In genomic region chr19:7395360-7395781, GRCh38 we compare ENCODE assay signal across 8 cellular contexts. TPM values are rescaled to one million over a fixed set of nuclear protein-coding genes. Genes with fewer than 3 reads are reported as not detected.
DNase-seq lines count a peak whose midpoint lies in the region; ATAC-seq, FAIRE-seq and TF ChIP-seq lines count a peak whose summit lies in the region.

No MANE protein-coding gene starts in this region.

- FAIRE-seq in frontal cortex (lab: Jason Lieb, UNC): no peak

- no TSS peak for BruUV-seq in mammary epithelial cell (replicated peaks; lab: Mats Ljungman, UMichigan)

- CTCF ChIA-PET in mammary epithelial cell (lab: Charles Lee; ENCODE audit: low non-redundant PET): interaction anchor here (0.5 kb wide), 1 partner anchor 48 kb away, joined by 8 read pairs; no protein-coding TSS in a partner anchor

- dilution Hi-C loops in mammary epithelial cell (cut with HindIII; ENCODE audit: low sequenced_read_pairs): loop anchor here (5.0 kb wide), 1 partner anchor 37 kb away; no protein-coding TSS in a partner anchor

- no peaks in the 10 kb centered on the region for H3K27me3 Mint-ChIP-seq in activated T-cell treated with anti-CD3 and anti-CD28 coated beads, Interleukin-2, amount 50 U/mL, for 4 hours (ENCODE audit: low read depth)

- H3K4me2 ChIP-seq in mammary epithelial cell (ENCODE audit: insufficient read depth, low read depth, low read length): peak overlapping the region; percentile 90

- H3K36me3 Mint-ChIP-seq in activated T-cell treated with anti-CD3 and anti-CD28 coated beads, Interleukin-2, amount 50 U/mL, for 4 hours (ENCODE audit: insufficient read depth): no peaks in the 10 kb centered on the region

- no peaks in the 10 kb centered on the region for H3K27me3 ChIP-seq in mammary epithelial cell (ENCODE audit: insufficient read depth, low read length)
- H3K27me3 ChIP-seq in tibial nerve: no peaks in the 10 kb centered on the region

- H3K9ac ChIP-seq in mammary epithelial cell (ENCODE audit: insufficient read depth, low read length): peak overlapping the region; percentile 37

- 10% methylated on average over 11 of the region's 20 CpGs for WGBS in mammary epithelial cell (ENCODE audit: low coverage, missing lambda C conversion rate)
- 0% methylated on average over 9 to 17 of the region's 20 CpGs for WGBS in lower leg skin, 2 donors
- WGBS in tibial nerve, 2 donors: 0% methylated on average over 5 to 11 of the region's 20 CpGs

- H3K9me3 ChIP-seq in mammary epithelial cell (replicated peaks; ENCODE audit: insufficient read depth, low read length) (no peaks in the 10 kb centered on the region), tibial nerve (no peaks in the 10 kb centered on the region)

- H3K4me1 Mint-ChIP-seq in activated T-cell treated with anti-CD3 and anti-CD28 coated beads, Interleukin-2, amount 50 U/mL, for 4 hours (ENCODE audit: low read depth): peaks cover 32% of the 10 kb centered on the region

- H4K20me1 ChIP-seq in mammary epithelial cell (ENCODE audit: insufficient read depth, low read length): no peaks in the 10 kb centered on the region

- TF ChIP-seq POLR2A in lower leg skin (IDR thresholded peaks at IDR 0.05) (no peak), tibial nerve (IDR thresholded peaks at IDR 0.05) (no peak)

- intact Hi-C loops in mammary epithelial cell (cut with micrococcal nuclease) (loop anchor here (1.0 kb wide), 1 partner anchor 139 kb away; no protein-coding TSS in a partner anchor), lower leg skin (cut with DNase I; ENCODE audit: low total_unique reads) (no loop called here)

- H3K9me3 Mint-ChIP-seq in activated T-cell treated with anti-CD3 and anti-CD28 coated beads, Interleukin-2, amount 50 U/mL, for 4 hours: no peaks in the 10 kb centered on the region

- peak overlapping the region; percentile 89 for H3K4me3 Mint-ChIP-seq in activated T-cell treated with anti-CD3 and anti-CD28 coated beads, Interleukin-2, amount 50 U/mL, for 4 hours

- H3K27ac ChIP-seq in mammary epithelial cell (ENCODE audit: insufficient read depth, low read depth, low read length): peak overlapping the region; percentile 53
- peak overlapping the region in 3 of 4 donors; percentile 28 to 87 (median 86) for H3K27ac ChIP-seq in tibial nerve

- H3K4me3 ChIP-seq in mammary epithelial cell (replicated peaks in 1 of 3; ENCODE audit: insufficient read depth in 1 of 3, low read depth in 2 of 3, low read length in 3 of 3): peak overlapping the region; percentile 91 to 94 (median 93)
- peak overlapping the region; percentile 97 for H3K4me3 ChIP-seq in lower leg skin (ENCODE audit: low read depth, poor library complexity, severe bottlenecking)
- H3K4me3 ChIP-seq in tibial nerve: peak overlapping the region; percentile 77 to 98 (median 96)

- H3K4me1 ChIP-seq in mammary epithelial cell (ENCODE audit: insufficient read depth, low read length) (peaks cover 5% of the 10 kb centered on the region), tibial nerve (peaks cover 0 to 37% (median 14%) of the 10 kb centered on the region in 4 donors)

- in situ Hi-C loops in mammary epithelial cell (cut with MboI; ENCODE audit: low sequenced_read_pairs in 2 of 2): loop anchor here (10.0 to 25.0 kb wide), 2 partner anchors 129 to 142 kb away; partner anchors contain the start of genes MCOLN1 (in 1 of the 2) and PNPLA6 (in 1 of the 2)

- peak overlapping the region; percentile 89 for H2AFZ ChIP-seq in mammary epithelial cell (ENCODE audit: low read depth, low read length)

- H3K79me2 ChIP-seq in mammary epithelial cell (ENCODE audit: insufficient read depth, low read length): peaks cover 52% of the 10 kb centered on the region

- DNase-seq in activated T-cell treated with anti-CD3 and anti-CD28 coated beads, Interleukin-2, amount 50 U/mL, for 4 hours: no peak
- DNase-seq in activated T-cell treated with anti-CD3 and anti-CD28 coated beads for 4 hours: no peak
- no peak for DNase-seq in mammary epithelial cell
- peak in 1 of 2 donors; percentile 15 for DNase-seq in lower leg skin (ENCODE audit: low spot score in 2 of 2)
- DNase-seq in tibial nerve (ENCODE audit: low spot score in 2 of 2): no peak
- DNase-seq in NCI-H2196 treated with DMSO at 0.1 percent for 48 hours (lab: John Stamatoyannopoulos, UW; ENCODE audit: unreplicated experiment): no peak
- DNase-seq in frontal cortex (ENCODE audit: low spot score in 2 of 2): no peak

- TF ChIP-seq CTCF in mammary epithelial cell (conservative IDR thresholded peaks at IDR 0.05 in 1 of 2, IDR thresholded peaks at IDR 0.05 in 1 of 2; ENCODE audit: extremely low read depth in 1 of 2, insufficient read depth in 1 of 2, low read depth in 1 of 2, low read length in 2 of 2): no peak
- TF ChIP-seq CTCF in lower leg skin (IDR thresholded peaks at IDR 0.05): no peak
- no peak for TF ChIP-seq CTCF in tibial nerve (IDR thresholded peaks at IDR 0.05)

- H3K36me3 ChIP-seq in mammary epithelial cell (ENCODE audit: insufficient read depth, low read length): no peaks in the 10 kb centered on the region
- H3K36me3 ChIP-seq in tibial nerve: peaks cover 0 to under 1% (median 0%) of the 10 kb centered on the region in 3 donors

- TF ChIP-seq EP300 in Ishikawa (IDR thresholded peaks at IDR 0.05; ENCODE audit: borderline replicate concordance) (no peak), tibial nerve (IDR thresholded peaks at IDR 0.05) (no peak)

- ATAC-seq in activated T-cell treated with anti-CD3 and anti-CD28 coated beads, Interleukin-2, amount 50 U/mL, for 4 hours: peak; percentile 32 to 49

- no peak for TF ChIP-seq RAD21 in Ishikawa (IDR thresholded peaks at IDR 0.05; ENCODE audit: low read depth)

TF ChIP-seq in Ishikawa, 13 proteins besides CTCF, POLR2A, EP300 and RAD21:
- TF ChIP-seq EGR1 (IDR thresholded peaks at IDR 0.05) (no peak), CREB1 (IDR thresholded peaks at IDR 0.05; ENCODE audit: low read depth) (0 out of 2 replicates have a peak, but pooled peaks have one; percentile 1)
TF ChIP-seq in Ishikawa: peak in this region for 1.

RNA-seq across cellular contexts. Expression of gene ARHGEF18, which starts 46.6 kb away (rescaled TPM):
- 10 to 100 TPM; 33.2 to 38.6 (median 35.4) TPM for total RNA-seq in activated T-cell treated with anti-CD3 and anti-CD28 coated beads, Interleukin-2, amount 50 U/mL, for 4 hours
- total RNA-seq in mammary epithelial cell (10 to 100 TPM; 36.0 to 50.2 TPM), lower leg skin (10 to 100 TPM; 32.3 to 49.2 (median 36.3) TPM), tibial nerve (10 to 100 TPM; 19.9 to 58.5 (median 31.9) TPM), frontal cortex (26.1 TPM)
- 10.1 TPM for polyA plus RNA-seq in mammary epithelial cell
- 12.3 TPM for polyA minus RNA-seq in mammary epithelial cell
